Comparison of ENCODE assay signal across 1 cellular context in the genomic region with DNA sequence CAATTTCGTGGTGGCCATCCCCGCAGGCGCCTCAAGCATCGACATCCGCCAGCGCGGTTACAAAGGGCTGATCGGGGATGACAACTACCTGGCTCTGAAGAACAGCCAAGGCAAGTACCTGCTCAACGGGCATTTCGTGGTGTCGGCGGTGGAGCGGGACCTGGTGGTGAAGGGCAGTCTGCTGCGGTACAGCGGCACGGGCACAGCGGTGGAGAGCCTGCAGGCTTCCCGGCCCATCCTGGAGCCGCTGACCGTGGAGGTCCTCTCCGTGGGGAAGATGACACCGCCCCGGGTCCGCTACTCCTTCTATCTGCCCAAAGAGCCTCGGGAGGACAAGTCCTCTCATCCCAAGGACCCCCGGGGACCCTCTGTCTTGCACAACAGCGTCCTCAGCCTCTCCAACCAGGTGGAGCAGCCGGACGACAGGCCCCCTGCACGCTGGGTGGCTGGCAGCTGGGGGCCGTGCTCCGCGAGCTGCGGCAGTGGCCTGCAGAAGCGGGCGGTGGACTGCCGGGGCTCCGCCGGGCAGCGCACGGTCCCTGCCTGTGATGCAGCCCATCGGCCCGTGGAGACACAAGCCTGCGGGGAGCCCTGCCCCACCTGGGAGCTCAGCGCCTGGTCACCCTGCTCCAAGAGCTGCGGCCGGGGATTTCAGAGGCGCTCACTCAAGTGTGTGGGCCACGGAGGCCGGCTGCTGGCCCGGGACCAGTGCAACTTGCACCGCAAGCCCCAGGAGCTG.
TF ChIP-seq lines count a peak whose summit lies in the region.

No MANE protein-coding gene starts in this region.

TF ChIP-seq in K562, 482 proteins besides CTCF, POLR2A, EP300 and RAD21:
- TF ChIP-seq ZNF668 (CRISPR knock-in tag; IDR thresholded peaks at IDR 0.05) (no peak), NCOA2 (IDR thresholded peaks at IDR 0.05; ENCODE audit: partially characterized antibody in 2 of 2) (no peak), NFIX (CRISPR knock-in tag; IDR thresholded peaks at IDR 0.05; ENCODE audit: low read depth) (no peak), HNRNPH1 (optimal IDR thresholded peaks at IDR 0.05; ENCODE audit: low read depth, low read length) (no peak), PCBP1 (IDR thresholded peaks at IDR 0.05; ENCODE audit: low read depth, low read length, poor library complexity, severe bottlenecking) (no peak), ZNF644 (tag; IDR thresholded peaks at IDR 0.05; ENCODE audit: low read depth) (no peak)
